In the genomic region with DNA sequence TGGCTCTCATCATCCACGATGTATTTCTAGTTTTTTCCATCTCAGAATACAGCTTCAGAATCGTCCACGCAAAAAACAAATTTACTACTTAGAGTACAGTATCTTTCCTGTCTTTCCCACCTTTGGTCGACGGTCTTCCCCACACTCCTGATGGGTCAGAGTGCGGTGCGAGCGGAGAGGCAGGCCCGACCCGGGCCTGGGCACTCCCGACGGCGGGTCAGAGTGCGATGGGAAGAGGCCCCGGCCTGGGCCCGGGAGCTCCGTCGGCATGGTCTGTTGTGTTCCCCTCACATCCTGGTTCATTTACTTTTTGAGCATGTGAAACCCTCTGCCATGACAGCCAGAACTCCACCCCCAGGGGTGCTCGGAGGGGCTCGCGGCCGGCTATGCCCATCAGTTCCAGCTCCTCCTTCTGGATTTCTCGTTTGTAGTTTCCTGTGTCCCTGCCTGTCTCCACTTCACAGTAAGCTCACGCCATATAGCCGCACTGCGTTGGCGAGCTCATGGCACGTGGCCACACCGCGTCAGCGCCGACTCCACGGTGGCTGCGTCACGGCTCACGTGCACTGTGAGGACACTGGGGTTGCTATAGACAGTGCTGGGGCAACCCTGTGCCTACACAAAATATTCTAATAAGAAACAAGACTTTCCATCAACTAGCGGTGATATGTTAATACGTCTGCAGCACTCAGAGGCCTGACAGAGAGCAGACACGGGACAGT, we compare ENCODE assay signal across 17 cellular contexts. TPM values are rescaled to one million over a fixed set of nuclear protein-coding genes. Genes with fewer than 3 reads are reported as not detected.
A peak's percentile ranks its signal among the peaks of the same experiment; 100 is the strongest.
DNase-seq lines count a peak whose midpoint lies in the region; ATAC-seq and TF ChIP-seq lines count a peak whose summit lies in the region.
"Had no signal": no experiment of that assay in that cellular context is flagged by ENCODE, and none has a peak within 500 bp of the region (broad histone marks: within the 10 kb centered on the region; RNA-seq: fewer than 3 reads in every experiment).

No MANE protein-coding gene starts in this region.

- peaks cover 6% of the 10 kb centered on the region for H3K4me1 Mint-ChIP-seq in GM23338
- H3K4me1 Mint-ChIP-seq in dendritic cell treated with granulocyte-macrophage colony-stimulating factor and Interleukin-4, amounts not matched to agents 40 ng/mL and 50 ng/mL, for 4 days (ENCODE audit: low read depth) = peaks cover 89% of the 10 kb centered on the region
- H3K4me1 Mint-ChIP-seq in stimulated activated naive B cell treated with anti-CD40 and anti-IgM and Interleukin-4, amounts not matched to agents 10 μg/mL and 1 μg/mL and 100 μg/mL, for 72 hours = peaks cover 35 to 75% of the 10 kb centered on the region in 2 donors

- peaks cover 23% of the 10 kb centered on the region for H3K79me2 ChIP-seq in GM23338 (replicated peaks; ENCODE audit: insufficient read depth)

- DNase-seq in heart right ventricle = no peak
- no peak for DNase-seq in Right ventricle myocardium inferior (ENCODE audit: missing footprints)
- no peak for DNase-seq in GM23338 (ENCODE audit: low spot score)
- DNase-seq in stimulated activated naive B cell treated with anti-CD40 and anti-IgM and Interleukin-4, amounts not matched to agents 10 μg/mL and 1 μg/mL and 100 μg/mL, for 72 hours = no peak
- DNase-seq in brain microvascular endothelial cell = no peak
- DNase-seq in NCI-H526 treated with DMSO at 0.1 percent for 48 hours (lab: John Stamatoyannopoulos, UW) = no peak
- no peak for DNase-seq in SW480 (ENCODE audit: low spot score)
- DNase-seq: CD8-positive, alpha-beta T cell; NCI-H1417; NCI-H1930; NCI-H2171; NCI-H446 treated with DMSO at 0.1 percent for 48 hours; NCI-H774; SHP77 treated with DMSO at 0.1 percent for 48 hours had no signal

- in situ Hi-C loops in brain microvascular endothelial cell (cut with HindIII; ENCODE audit: low pct_ligation_motif_present, low sequenced_read_pairs) = no loop called here

- 0 out of 2 replicates have a peak overlapping the region, but pooled peaks have one; percentile 30 for H3K27ac Mint-ChIP-seq in GM23338
- H3K27ac Mint-ChIP-seq in dendritic cell treated with granulocyte-macrophage colony-stimulating factor and Interleukin-4, amounts not matched to agents 40 ng/mL and 50 ng/mL, for 4 days = peak overlapping the region; percentile 48
- peak overlapping the region; percentile 9 for H3K27ac Mint-ChIP-seq in stimulated activated naive B cell treated with anti-CD40 and anti-IgM and Interleukin-4, amounts not matched to agents 10 μg/mL and 1 μg/mL and 100 μg/mL, for 72 hours
- H3K27ac Mint-ChIP-seq: CD8-positive, alpha-beta T cell had no signal

- H3K36me3 Mint-ChIP-seq in GM23338 (ENCODE audit: low read depth) = peaks cover 43% of the 10 kb centered on the region
- H3K36me3 Mint-ChIP-seq in dendritic cell treated with granulocyte-macrophage colony-stimulating factor and Interleukin-4, amounts not matched to agents 40 ng/mL and 50 ng/mL, for 4 days (ENCODE audit: low read depth) = peaks cover 66% of the 10 kb centered on the region
- H3K36me3 Mint-ChIP-seq in stimulated activated naive B cell treated with anti-CD40 and anti-IgM and Interleukin-4, amounts not matched to agents 10 μg/mL and 1 μg/mL and 100 μg/mL, for 72 hours = peaks cover 33 to 50% of the 10 kb centered on the region in 2 donors

- intact Hi-C loops in heart right ventricle (cut with DNase I) = loop anchor here in 1 of 10 donors (10.0 kb wide), 2 partner anchors 83 to 183 kb away; no protein-coding TSS in a partner anchor
- intact Hi-C loops in Right ventricle myocardium inferior (cut with DNase I) = loop anchor here (5.0 kb wide), 1 partner anchor 80 kb away; no protein-coding TSS in a partner anchor
- intact Hi-C loops in dendritic cell treated with granulocyte-macrophage colony-stimulating factor and Interleukin-4, amounts not matched to agents 40 ng/mL and 50 ng/mL, for 4 days (cut with micrococcal nuclease) = no loop called here

- peaks cover 12% of the 10 kb centered on the region for H4K20me1 ChIP-seq in GM23338 (replicated peaks; ENCODE audit: insufficient read depth)

- no peak overlapping the region for H3K4me3 Mint-ChIP-seq in GM23338
- peak overlapping the region; percentile 39 for H3K4me3 Mint-ChIP-seq in dendritic cell treated with granulocyte-macrophage colony-stimulating factor and Interleukin-4, amounts not matched to agents 40 ng/mL and 50 ng/mL, for 4 days
- no peak overlapping the region for H3K4me3 Mint-ChIP-seq in stimulated activated naive B cell treated with anti-CD40 and anti-IgM and Interleukin-4, amounts not matched to agents 10 μg/mL and 1 μg/mL and 100 μg/mL, for 72 hours
- H3K4me3 Mint-ChIP-seq: CD8-positive, alpha-beta T cell had no signal

- H3K27ac ChIP-seq in heart right ventricle (peak overlapping the region in 6 of 10 donors; percentile 14 to 56 (median 44)), GM23338 (ENCODE audit: low read depth) (no peak overlapping the region), brain microvascular endothelial cell (no peak overlapping the region)
- H3K27ac ChIP-seq: A549 had no signal

- H3K27me3 ChIP-seq in heart right ventricle (peaks cover 0 to 4% (median 0%) of the 10 kb centered on the region in 7 donors), GM23338 (ENCODE audit: insufficient read depth) (no peaks in the 10 kb centered on the region), brain microvascular endothelial cell (replicated peaks) (no peaks in the 10 kb centered on the region)

- no peaks in the 10 kb centered on the region for H3K9me2 ChIP-seq in GM23338 (ENCODE audit: insufficient read depth)

- H3K4me3 ChIP-seq in heart right ventricle (no peak overlapping the region), GM23338 (no peak overlapping the region), brain microvascular endothelial cell (ENCODE audit: low read depth, low read length) (no peak overlapping the region)
- H3K4me3 ChIP-seq: A549 had no signal

- H3F3A ChIP-seq in GM23338 (replicated peaks; ENCODE audit: low read depth) = 0 out of 2 replicates have a peak, but pooled peaks cover 16% of the 10 kb centered on the region

- H3K9me3 Mint-ChIP-seq in GM23338 = no peaks in the 10 kb centered on the region; the same call in 2 of the 3 replicates
- no peaks in the 10 kb centered on the region for H3K9me3 Mint-ChIP-seq in dendritic cell treated with granulocyte-macrophage colony-stimulating factor and Interleukin-4, amounts not matched to agents 40 ng/mL and 50 ng/mL, for 4 days
- H3K9me3 Mint-ChIP-seq in stimulated activated naive B cell treated with anti-CD40 and anti-IgM and Interleukin-4, amounts not matched to agents 10 μg/mL and 1 μg/mL and 100 μg/mL, for 72 hours = no peaks in the 10 kb centered on the region
- H3K9me3 Mint-ChIP-seq: CD8-positive, alpha-beta T cell had no signal

- no peaks in the 10 kb centered on the region for H3K9me3 ChIP-seq in heart right ventricle
- H3K9me3 ChIP-seq: A549 had no signal

- H3K4me2 ChIP-seq in GM23338 = no peak overlapping the region
- H3K4me2 ChIP-seq: A549 had no signal

- 88 to 89% methylated on average over 39 of the region's 39 CpGs for WGBS in heart right ventricle, 2 donors

- peaks cover 12% of the 10 kb centered on the region for H3K27me3 Mint-ChIP-seq in GM23338 (ENCODE audit: insufficient read depth, low read depth, poor library complexity)
- H3K27me3 Mint-ChIP-seq in dendritic cell treated with granulocyte-macrophage colony-stimulating factor and Interleukin-4, amounts not matched to agents 40 ng/mL and 50 ng/mL, for 4 days = peaks cover 6% of the 10 kb centered on the region
- peaks cover 0 to 9% of the 10 kb centered on the region in 2 donors for H3K27me3 Mint-ChIP-seq in stimulated activated naive B cell treated with anti-CD40 and anti-IgM and Interleukin-4, amounts not matched to agents 10 μg/mL and 1 μg/mL and 100 μg/mL, for 72 hours

- peaks cover 0 to 63% (median 42%) of the 10 kb centered on the region in 9 donors for H3K36me3 ChIP-seq in heart right ventricle
- H3K36me3 ChIP-seq in GM23338 (ENCODE audit: insufficient read depth) = peaks cover 8% of the 10 kb centered on the region
- H3K36me3 ChIP-seq in brain microvascular endothelial cell (replicated peaks) = peaks cover 50% of the 10 kb centered on the region

- no peak overlapping the region for H2AFZ ChIP-seq in GM23338

- no peak for TF ChIP-seq CTCF in heart right ventricle (IDR thresholded peaks at IDR 0.05)
- TF ChIP-seq CTCF in GM23338 (conservative IDR thresholded peaks at IDR 0.05; ENCODE audit: low read depth in 2 of 2) = no peak
- TF ChIP-seq CTCF in brain microvascular endothelial cell (IDR thresholded peaks at IDR 0.05; ENCODE audit: low read depth, low read length, missing control alignments) = no peak

- ATAC-seq in heart right ventricle (peak in 2 of 8 donors; percentile 19 to 22), Right ventricle myocardium inferior (no peak), GM23338 (no peak)
- ATAC-seq in stimulated activated naive B cell treated with anti-CD40 and anti-IgM and Interleukin-4, amounts not matched to agents 10 μg/mL and 1 μg/mL and 100 μg/mL, for 72 hours (replicated peaks) = no peak
- ATAC-seq: A549; CD8-positive, alpha-beta T cell had no signal

- H3K4me1 ChIP-seq in heart right ventricle (peaks cover 21 to 67% (median 55%) of the 10 kb centered on the region in 9 donors), GM23338 (ENCODE audit: insufficient read depth) (no peaks in the 10 kb centered on the region)
- H3K4me1 ChIP-seq: A549 had no signal

TF ChIP-seq in GM23338, 12 proteins besides CTCF, POLR2A, EP300 and RAD21 (continues in another document):
- no peak for TF ChIP-seq POLR2AphosphoS5 (IDR thresholded peaks at IDR 0.05; ENCODE audit: low read depth)

RNA-seq across cellular contexts. Expression of a gene that starts 7.8 kb away (rescaled TPM):
- 1 to 10 TPM; 3.7 to 9.1 (median 6.1) TPM for total RNA-seq in heart right ventricle
- polyA plus RNA-seq in heart right ventricle = 1 to 10 TPM; 4.7 to 6.9 TPM
- total RNA-seq in Right ventricle myocardium inferior = 8.2 TPM
- total RNA-seq in GM23338 (2014; rRNA removed; shearing (Covaris generic)) = 6.2 and 11.7 TPM in 2 replicates
- 12.6 and 13.9 TPM in 2 replicates for polyA plus RNA-seq in GM23338 (2016; fragmentation: Nextera tagmentation; extraction: Ambion mirVana)

RNA-seq across cellular contexts. Expression of a gene that starts 13.0 kb away (rescaled TPM):
- 10 to 100 TPM in 5 of 10 donors, 1 to 10 TPM in 5; 5.2 to 14.9 (median 9.7) TPM for total RNA-seq in heart right ventricle
- polyA plus RNA-seq in heart right ventricle = 10 to 100 TPM in 1 of 2 donors, 1 to 10 TPM in 1; 2.3 to 13.5 TPM
- total RNA-seq in Right ventricle myocardium inferior = 10.0 TPM
- total RNA-seq in GM23338 (2014; rRNA removed; shearing (Covaris generic)) = 4.3 and 9.6 TPM in 2 replicates
- 1.9 and 2.2 TPM in 2 replicates for polyA plus RNA-seq in GM23338 (2016; fragmentation: Nextera tagmentation; extraction: Ambion mirVana)

RNA-seq across cellular contexts. Expression of a gene that starts 15.5 kb away (rescaled TPM):
- total RNA-seq in heart right ventricle = not detected
- polyA plus RNA-seq in heart right ventricle = not detected
- total RNA-seq in Right ventricle myocardium inferior = not detected
- total RNA-seq in GM23338 (2014; rRNA removed; shearing (Covaris generic)) = not detected in 2 replicates
- not detected in 2 replicates for polyA plus RNA-seq in GM23338 (2016; fragmentation: Nextera tagmentation; extraction: Ambion mirVana)
- total RNA-seq: CD8-positive, alpha-beta T cell; LHCN-M2 had no signal
- polyA plus RNA-seq: A549 had no signal

Comparison
In these comparisons a context has a peak if more than half of its experiments do, and no peak if none do; other contexts are left out.
1. H3K27ac ChIP-seq: peak in heart right ventricle (6 of 10); none in GM23338 (single experiment) and brain microvascular endothelial cell (single experiment).
2. Peak in every context shown above with its lines, with median percentiles within 50 percentile points of each other: H3K27ac Mint-ChIP-seq.